25 cellular contexts compared by ENCODE assay signal in the genomic region with DNA sequence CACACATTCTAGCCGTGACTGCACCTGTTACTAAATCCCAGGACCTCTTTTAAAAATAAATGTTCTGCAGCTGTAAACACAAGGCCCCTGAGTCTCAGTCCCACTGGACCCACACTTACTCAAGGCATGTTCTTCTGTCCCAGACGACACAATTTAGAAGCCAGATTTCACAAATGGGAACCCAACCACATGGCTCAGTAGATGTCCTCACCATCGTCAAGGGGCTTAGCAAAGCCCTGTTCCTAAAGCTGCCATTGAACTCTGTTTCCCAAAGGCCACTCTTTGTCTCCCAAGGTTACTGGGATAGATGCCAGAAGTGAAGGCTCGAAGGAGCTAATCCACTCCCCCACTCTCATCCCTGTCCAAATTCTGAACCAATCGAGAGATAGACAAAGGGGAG.
"Had no signal": no experiment of that assay in that cellular context is flagged by ENCODE, and none has a peak within 500 bp of the region (broad histone marks: within the 10 kb centered on the region; RNA-seq: fewer than 3 reads in every experiment).

No MANE protein-coding gene starts in this region.

- H3K9me3 ChIP-seq: lower lobe of right lung, neutrophil, psoas muscle, sigmoid colon, spleen, testis, thyroid gland, transverse colon, upper lobe of left lung, vagina had no signal

- H3K36me3 ChIP-seq: lower lobe of right lung, neural progenitor cell, neutrophil, sigmoid colon, spleen, thyroid gland, transverse colon, upper lobe of left lung, vagina had no signal

- H3K4me3 ChIP-seq: lower lobe of right lung, neural progenitor cell, psoas muscle, sigmoid colon, spleen, testis, thyroid gland, transverse colon, upper lobe of left lung, vagina had no signal

- H3K9ac ChIP-seq: neural progenitor cell, parathyroid adenoma had no signal

- H3K27ac ChIP-seq: lower lobe of right lung, neural progenitor cell, neutrophil, parathyroid adenoma, psoas muscle, sigmoid colon, spleen, testis, thyroid gland, transverse colon, upper lobe of left lung, vagina had no signal

- H2AFZ ChIP-seq: neural progenitor cell, parathyroid adenoma had no signal

- DNase-seq: islet precursor cell; lower lobe of right lung; mammary epithelial cell; mesenchymal stem cell; naive B cell; natural killer cell; nephron progenitor cell; occipital lobe; psoas muscle; sigmoid colon; small intestine; spleen; stimulated activated CD4-positive, alpha-beta T cell treated with anti-CD3 and anti-CD28 coated beads, Interleukin-4, amount 100 ng/mL, for 24 hours; stimulated activated naive CD4-positive, alpha-beta T cell treated with Interleukin-2 at 50 U/mL for 16 hours; stimulated activated naive CD8-positive, alpha-beta T cell treated with anti-CD3 and anti-CD28 coated beads, Interleukin-15, amount 100 ng/mL, for 72 hours; substantia nigra; testis; thyroid gland; transverse colon; upper lobe of left lung had no signal

- H3K4me1 ChIP-seq: lower lobe of right lung, parathyroid adenoma, psoas muscle, sigmoid colon, spleen, testis, thyroid gland, upper lobe of left lung, vagina had no signal

- ATAC-seq: lower lobe of right lung; natural killer cell; stimulated activated effector memory CD8-positive, alpha-beta T cell treated with anti-CD3 and anti-CD28 coated beads, Interleukin-12 subunit alpha, Interleukin-12 subunit beta, amount 100 ng/mL, for 72 hours; stimulated activated naive CD8-positive, alpha-beta T cell treated with anti-CD3 and anti-CD28 coated beads, Interleukin-15, amount 100 ng/mL, for 72 hours had no signal

- FAIRE-seq: small intestine had no signal

- H3K4me2 ChIP-seq: neural progenitor cell had no signal

- H3K79me2 ChIP-seq: parathyroid adenoma had no signal

- H3K27me3 ChIP-seq: neural progenitor cell, neutrophil, sigmoid colon, spleen, testis, thyroid gland, transverse colon, upper lobe of left lung, vagina had no signal
